In genomic region chr3:81799403-81799802, GRCh38 we compare ENCODE assay signal across 1 cellular context.
TF ChIP-seq lines count a peak whose summit lies in the region.

No MANE protein-coding gene starts in this region.

TF ChIP-seq in HepG2, 621 proteins besides CTCF, POLR2A, EP300 and RAD21:
- TF ChIP-seq ARHGAP35 (CRISPR knock-in tag; IDR thresholded peaks at IDR 0.05; ENCODE audit: borderline replicate concordance): no peak
- no peak for TF ChIP-seq ZNF160 (CRISPR knock-in tag; IDR thresholded peaks at IDR 0.05)
- TF ChIP-seq REST (IDR thresholded peaks at IDR 0.05; ENCODE audit: borderline replicate concordance in 1 of 2, low read depth in 1 of 2, low read length in 2 of 2): peak; percentile 14 to 91
- peak; percentile 84 for TF ChIP-seq MIER2 (CRISPR knock-in tag; IDR thresholded peaks at IDR 0.05)
